Comparison of ENCODE assay signal across 34 cellular contexts in genomic region chr1:84037758-84038611, GRCh38. TPM values are rescaled to one million over a fixed set of nuclear protein-coding genes. Genes with fewer than 3 reads are reported as not detected.
DNase-seq lines count a peak whose midpoint lies in the region; ATAC-seq and TF ChIP-seq lines count a peak whose summit lies in the region.
"Had no signal": no experiment of that assay in that cellular context is flagged by ENCODE, and none has a peak within 500 bp of the region (broad histone marks: within the 10 kb centered on the region; RNA-seq: fewer than 3 reads in every experiment).

No MANE protein-coding gene starts in this region.

- H3K9me3 ChIP-seq in NT2/D1 (ENCODE audit: insufficient read depth, low read length) (peaks cover 18% of the 10 kb centered on the region), endodermal cell (ENCODE audit: control insufficient read depth, low read length) (peaks cover 5% of the 10 kb centered on the region)
- H3K9me3 ChIP-seq: esophagus squamous epithelium, MG63, tibial artery had no signal

- H3K4me3 ChIP-seq in NT2/D1 (ENCODE audit: insufficient read length, low read depth) (no peak overlapping the region), endodermal cell (ENCODE audit: low read length) (no peak overlapping the region)
- H3K4me3 ChIP-seq: esophagus squamous epithelium, left ventricle myocardium inferior, MG63, SK-N-MC, tibial artery had no signal

- H3K4me1 Mint-ChIP-seq in endodermal cell: no peaks in the 10 kb centered on the region
- no peaks in the 10 kb centered on the region for H3K4me1 Mint-ChIP-seq in activated T-helper 17 cell treated with anti-CD3 and anti-CD28 coated beads, Interleukin-2, amount 50 U/mL, for 72 hours
- H3K4me1 Mint-ChIP-seq: activated CD4-positive, alpha-beta memory T cell treated with anti-CD3 and anti-CD28 coated beads, Interleukin-2, amount 10 ng/mL, durations not matched to agents 7 days and 5 days; activated naive CD4-positive, alpha-beta T cell treated with anti-CD3 and anti-CD28 coated beads, Interleukin-2, amount 50 U/mL, for 24 hours; mesothelial cell of epicardium; naive thymus-derived CD4-positive, alpha-beta T cell; T-helper 17 cell had no signal

- H3K36me3 Mint-ChIP-seq in endodermal cell (ENCODE audit: low read depth): no peaks in the 10 kb centered on the region
- no peaks in the 10 kb centered on the region for H3K36me3 Mint-ChIP-seq in activated T-helper 17 cell treated with anti-CD3 and anti-CD28 coated beads, Interleukin-2, amount 50 U/mL, for 72 hours (ENCODE audit: low read depth)
- H3K36me3 Mint-ChIP-seq: activated naive CD4-positive, alpha-beta T cell treated with anti-CD3 and anti-CD28 coated beads, Interleukin-2, amount 50 U/mL, for 24 hours had no signal

- no peak for TF ChIP-seq CTCF in endodermal cell (conservative IDR thresholded peaks at IDR 0.05)

- no peak overlapping the region for H3K27ac Mint-ChIP-seq in endodermal cell
- no peak overlapping the region for H3K27ac Mint-ChIP-seq in activated T-helper 17 cell treated with anti-CD3 and anti-CD28 coated beads, Interleukin-2, amount 50 U/mL, for 72 hours
- H3K27ac Mint-ChIP-seq: activated CD4-positive, alpha-beta memory T cell treated with anti-CD3 and anti-CD28 coated beads, Interleukin-2, amount 10 ng/mL, durations not matched to agents 7 days and 5 days; activated naive CD4-positive, alpha-beta T cell treated with anti-CD3 and anti-CD28 coated beads, Interleukin-2, amount 50 U/mL, for 24 hours; activated T-helper 2 cell treated with anti-CD3 and anti-CD28 coated beads, Interferon-gamma antibody, Interleukin-2, Interleukin-4, amounts not matched to agents 10 μg/mL and 5 μg/mL and 100 μg/mL, durations not matched to agents 14 hours and 24 hours and 36 hours; mesothelial cell of epicardium; naive thymus-derived CD4-positive, alpha-beta T cell; T-helper 17 cell had no signal

- WGBS in endodermal cell (ENCODE audit: insufficient coverage in 1 of 2, insufficient read length in 1 of 2), 2 experiments: 61 to 83% methylated on average over 3 to 9 of the region's 9 CpGs

- H3K27ac ChIP-seq in endodermal cell (ENCODE audit: low read depth, low read length): no peak overlapping the region
- H3K27ac ChIP-seq: esophagus squamous epithelium, left ventricle myocardium inferior, RWPE1, SK-N-MC, tibial artery had no signal

- H3K4me1 ChIP-seq in NT2/D1 (ENCODE audit: insufficient read depth, insufficient read length) (no peaks in the 10 kb centered on the region), endodermal cell (ENCODE audit: control insufficient read depth, insufficient read depth, low read length) (no peaks in the 10 kb centered on the region)
- H3K4me1 ChIP-seq: esophagus squamous epithelium, left ventricle myocardium inferior, tibial artery had no signal

- no peak overlapping the region for H3K4me3 Mint-ChIP-seq in endodermal cell
- no peak overlapping the region for H3K4me3 Mint-ChIP-seq in activated T-helper 17 cell treated with anti-CD3 and anti-CD28 coated beads, Interleukin-2, amount 50 U/mL, for 72 hours
- H3K4me3 Mint-ChIP-seq: activated CD4-positive, alpha-beta memory T cell treated with anti-CD3 and anti-CD28 coated beads, Interleukin-2, amount 10 ng/mL, durations not matched to agents 7 days and 5 days; activated naive CD4-positive, alpha-beta T cell treated with anti-CD3 and anti-CD28 coated beads, Interleukin-2, amount 50 U/mL, for 24 hours; mesothelial cell of epicardium; naive thymus-derived CD4-positive, alpha-beta T cell; T-helper 17 cell had no signal

- H3K9ac ChIP-seq in NT2/D1 (ENCODE audit: insufficient read length, low read depth) (no peak overlapping the region), endodermal cell (ENCODE audit: extremely low read depth, low read length, poor library complexity, severe bottlenecking) (no peak overlapping the region)

- H3K9me3 Mint-ChIP-seq in endodermal cell: peaks cover 8% of the 10 kb centered on the region
- H3K9me3 Mint-ChIP-seq in activated T-helper 17 cell treated with anti-CD3 and anti-CD28 coated beads, Interleukin-2, amount 50 U/mL, for 72 hours: peaks cover 8% of the 10 kb centered on the region
- H3K9me3 Mint-ChIP-seq: activated CD4-positive, alpha-beta memory T cell treated with anti-CD3 and anti-CD28 coated beads, Interleukin-2, amount 10 ng/mL, durations not matched to agents 7 days and 5 days; activated naive CD4-positive, alpha-beta T cell treated with anti-CD3 and anti-CD28 coated beads, Interleukin-2, amount 50 U/mL, for 24 hours; activated T-helper 2 cell treated with anti-CD3 and anti-CD28 coated beads, Interferon-gamma antibody, Interleukin-2, Interleukin-4, amounts not matched to agents 10 μg/mL and 5 μg/mL and 100 μg/mL, durations not matched to agents 14 hours and 24 hours and 36 hours had no signal

- DNase-seq in DMS79 treated with DMSO at 0.1 percent for 48 hours (lab: John Stamatoyannopoulos, UW) (peak; percentile 6), DMS79 (lab: John Stamatoyannopoulos, UW) (no peak), NT2/D1 (ENCODE audit: low read depth, low spot score) (peak; percentile 13), endodermal cell (peak; percentile 52), myocyte (ENCODE audit: low read depth) (peak; percentile 6), NOMO-1 treated with dmso at 0.1 percent for 144 hours (lab: John Stamatoyannopoulos, UW; ENCODE audit: unreplicated experiment) (no peak), NCI-H1105 (lab: John Stamatoyannopoulos, UW) (no peak)
- DNase-seq: 8988T; activated CD4-positive, alpha-beta memory T cell treated with anti-CD3 and anti-CD28 coated beads, Interleukin-2, amount 10 ng/mL, durations not matched to agents 7 days and 5 days; activated CD4-positive, CD25-positive, alpha-beta regulatory T cell treated with anti-CD3 and anti-CD28 coated beads, Interleukin-2, amount 50 U/mL, for 72 hours; activated CD8-positive, alpha-beta memory T cell treated with anti-CD3 and anti-CD28 coated beads, Interleukin-2, amount 50 U/mL, for 48 hours; anterior cingulate cortex; Calu3; effector CD8-positive, alpha-beta T cell; esophagus squamous epithelium; H7; left ventricle myocardium inferior; MG63; naive thymus-derived CD4-positive, alpha-beta T cell; NCI-H1417 treated with DMSO at 0.1 percent for 48 hours; NCI-H2081 treated with DMSO at 0.1 percent for 48 hours; NCI-H510A treated with DMSO at 0.1 percent for 48 hours; NK-92 treated with Interleukin-12 subunit alpha and Interleukin-12 subunit beta, amount 100 ng/mL, for 24 hours; occipital lobe; small intestine; T-helper 17 cell; tibial artery had no signal

- H3K36me3 ChIP-seq in NT2/D1 (ENCODE audit: insufficient read depth, insufficient read length, low read length) (no peaks in the 10 kb centered on the region), endodermal cell (ENCODE audit: control insufficient read depth, insufficient read depth, low read length) (no peaks in the 10 kb centered on the region)
- H3K36me3 ChIP-seq: esophagus squamous epithelium, left ventricle myocardium inferior, MG63, tibial artery had no signal

- no peak for ATAC-seq in activated T-helper 17 cell treated with anti-CD3 and anti-CD28 coated beads, Interleukin-2, amount 50 U/mL, for 72 hours (replicated peaks)
- ATAC-seq: naive thymus-derived CD4-positive, alpha-beta T cell; T-helper 17 cell had no signal

- H3K27me3 Mint-ChIP-seq in endodermal cell (ENCODE audit: insufficient read depth): peaks cover 72% of the 10 kb centered on the region
- H3K27me3 Mint-ChIP-seq in activated T-helper 17 cell treated with anti-CD3 and anti-CD28 coated beads, Interleukin-2, amount 50 U/mL, for 72 hours: peaks cover 15% of the 10 kb centered on the region

- H3K27me3 ChIP-seq in NT2/D1 (ENCODE audit: insufficient read depth, insufficient read length): no peaks in the 10 kb centered on the region
- H3K27me3 ChIP-seq in endodermal cell (ENCODE audit: control insufficient read depth, insufficient read depth, low read length, poor library complexity, severe bottlenecking): peaks cover 8% of the 10 kb centered on the region
- H3K27me3 ChIP-seq: esophagus squamous epithelium, MG63, tibial artery had no signal

RNA-seq across cellular contexts. Expression of gene TTLL7, which starts 39.1 kb away (rescaled TPM):
- total RNA-seq in endodermal cell: 1 to 10 TPM; 3.4 to 3.7 TPM
- 8.7 TPM for polyA plus RNA-seq in endodermal cell (2013, experiment 1 of 2)
- 6.7 TPM for polyA plus RNA-seq in endodermal cell (2013, experiment 2 of 2)
- 35.2 and 41.0 TPM in 2 replicates for total RNA-seq in myocyte
- 13.1 TPM for polyA plus RNA-seq in myocyte (2012)
- total RNA-seq in activated T-helper 17 cell treated with anti-CD3 and anti-CD28 coated beads, Interleukin-2, amount 50 U/mL, for 72 hours: 1 to 10 TPM; 2.7 to 6.3 TPM
- total RNA-seq: G401 had no signal
- polyA plus RNA-seq: naive thymus-derived CD4-positive, alpha-beta T cell had no signal

Comparison
In these comparisons a context has a peak if more than half of its experiments do, and no peak if none do; other contexts are left out.
1. DNase-seq: peak in DMS79 treated with DMSO at 0.1 percent for 48 hours (single experiment), NT2/D1 (single experiment), endodermal cell (single experiment) and myocyte (single experiment); none in DMS79 (single experiment), NOMO-1 treated with dmso at 0.1 percent for 144 hours (single experiment) and NCI-H1105 (single experiment).